ENCODE assay signal across 3 cellular contexts in genomic region chr6:38389875-38390274, GRCh38.
"Had no signal": no experiment of that assay in that cellular context is flagged by ENCODE, and none has a peak within 500 bp of the region (broad histone marks: within the 10 kb centered on the region; RNA-seq: fewer than 3 reads in every experiment).

No MANE protein-coding gene starts in this region.

- DNase-seq: GDM1, GF-D8 had no signal

- ATAC-seq: GM12878 had no signal

- H3K4me3 ChIP-seq: GM12878 had no signal
